ENCODE assay signal across 9 cellular contexts in the genomic region with DNA sequence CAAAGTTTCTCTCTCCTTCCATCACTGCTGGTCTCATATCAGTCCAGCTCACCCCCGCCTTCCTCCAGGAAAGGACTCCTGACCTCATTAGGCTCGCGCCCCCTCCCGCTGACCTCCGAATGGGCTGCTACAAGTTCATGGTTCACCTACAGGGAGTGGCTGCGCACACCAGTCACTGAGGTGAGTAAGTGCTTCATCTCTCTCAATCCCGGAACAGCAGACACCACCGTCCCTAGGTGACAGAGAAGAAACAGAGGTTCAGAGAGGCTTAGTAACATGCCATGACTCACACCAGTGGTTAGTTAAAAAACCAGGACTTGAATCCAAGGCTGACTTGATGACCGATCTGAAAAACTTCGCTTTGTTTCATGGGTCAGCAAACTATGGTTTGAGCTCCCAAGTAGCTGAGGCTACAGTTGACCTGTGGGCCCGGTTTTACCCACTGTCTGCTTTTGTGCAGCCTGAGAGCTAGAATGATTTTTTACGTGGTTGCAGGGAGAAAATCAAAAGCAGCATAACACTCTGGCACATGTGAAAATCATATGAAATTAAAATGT. TPM values are rescaled to one million over a fixed set of nuclear protein-coding genes. Genes with fewer than 3 reads are reported as not detected.
DNase-seq lines count a peak whose midpoint lies in the region; ATAC-seq and TF ChIP-seq lines count a peak whose summit lies in the region.
"Had no signal": no experiment of that assay in that cellular context is flagged by ENCODE, and none has a peak within 500 bp of the region (broad histone marks: within the 10 kb centered on the region; RNA-seq: fewer than 3 reads in every experiment).

No MANE protein-coding gene starts in this region.

- peaks cover 65% of the 10 kb centered on the region for H3K4me1 ChIP-seq in CD4-positive, alpha-beta memory T cell (ENCODE audit: insufficient read depth, low read length)
- H3K4me1 ChIP-seq in Peyer's patch (peaks cover 0 to 42% (median 19%) of the 10 kb centered on the region in 4 donors), right atrium auricular region (peaks cover 0 to 6% of the 10 kb centered on the region in 2 donors), uterus (peaks cover 3% of the 10 kb centered on the region in 2 donors)

- TF ChIP-seq POLR2A in Peyer's patch (IDR thresholded peaks at IDR 0.05) (peak in 1 of 2 donors; percentile 37), uterus (IDR thresholded peaks at IDR 0.05) (no peak)

- TF ChIP-seq CTCF in Peyer's patch (IDR thresholded peaks at IDR 0.05) (no peak), natural killer cell (IDR thresholded peaks at IDR 0.05) (no peak), right atrium auricular region (IDR thresholded peaks at IDR 0.05) (no peak), uterus (IDR thresholded peaks at IDR 0.05) (no peak)

- H3K36me3 Mint-ChIP-seq in CD4-positive, alpha-beta memory T cell, result peaks cover 1 to 6% of the 10 kb centered on the region in 2 donors
- H3K36me3 Mint-ChIP-seq in natural killer cell, result no peaks in the 10 kb centered on the region

- peak overlapping the region; percentile 18 for H3K27ac ChIP-seq in CD4-positive, alpha-beta memory T cell (ENCODE audit: low read depth, low read length)
- H3K27ac ChIP-seq in Peyer's patch (peak overlapping the region; percentile 11 to 75 (median 54)), right atrium auricular region (no peak overlapping the region), uterus (no peak overlapping the region)

- no peak overlapping the region for H3K4me3 ChIP-seq in CD4-positive, alpha-beta memory T cell (ENCODE audit: low read length in 2 of 2)
- H3K4me3 ChIP-seq in Peyer's patch (no peak overlapping the region), right atrium auricular region (no peak overlapping the region), uterus (no peak overlapping the region)

- H3K9me3 Mint-ChIP-seq in CD4-positive, alpha-beta memory T cell, result no peaks in the 10 kb centered on the region
- no peaks in the 10 kb centered on the region for H3K9me3 Mint-ChIP-seq in natural killer cell

- H3K27ac Mint-ChIP-seq in CD4-positive, alpha-beta memory T cell, result peak overlapping the region; percentile 82 to 99 (median 97)
- H3K27ac Mint-ChIP-seq in natural killer cell, result peak overlapping the region; percentile 46 to 80

- H3K27me3 Mint-ChIP-seq in CD4-positive, alpha-beta memory T cell, result no peaks in the 10 kb centered on the region
- H3K27me3 Mint-ChIP-seq in natural killer cell (ENCODE audit: low read depth in 2 of 2), result peaks cover 0 to 2% of the 10 kb centered on the region in 2 donors

- peak overlapping the region in 6 of 8 donors; percentile 5 to 77 (median 56) for H3K4me3 Mint-ChIP-seq in CD4-positive, alpha-beta memory T cell
- no peak overlapping the region for H3K4me3 Mint-ChIP-seq in natural killer cell

- no peaks in the 10 kb centered on the region for H3K36me3 ChIP-seq in CD4-positive, alpha-beta memory T cell (ENCODE audit: insufficient read depth, low read length)
- H3K36me3 ChIP-seq in Peyer's patch, result no peaks in the 10 kb centered on the region
- H3K36me3 ChIP-seq in right atrium auricular region, result no peaks in the 10 kb centered on the region
- H3K36me3 ChIP-seq in uterus, result no peaks in the 10 kb centered on the region

- CTCF ChIA-PET in CD4-positive, alpha-beta memory T cell (lab: Charles Lee; ENCODE audit: partially characterized antibody), result interaction anchor here (1.0 kb wide), 2 partner anchors 38 to 45 kb away, joined by 3 read pairs; no protein-coding TSS in a partner anchor

- peak in 2 of 3 donors; percentile 39 to 58 for ATAC-seq in natural killer cell

- H3K27me3 ChIP-seq in CD4-positive, alpha-beta memory T cell (ENCODE audit: insufficient read depth, low read length), result no peaks in the 10 kb centered on the region
- H3K27me3 ChIP-seq in Peyer's patch (no peaks in the 10 kb centered on the region), right atrium auricular region (no peaks in the 10 kb centered on the region), uterus (no peaks in the 10 kb centered on the region)

- POLR2A ChIA-PET in CD4-positive, alpha-beta memory T cell (lab: Charles Lee; ENCODE audit: partially characterized antibody), result interaction anchor here (1.0 to 65.0 kb wide), 4 partner anchors 12 to 50 kb away, joined by 3 to 6960 read pairs (median 632); a partner anchor contains a TSS

- intact Hi-C loops in CD4-positive, alpha-beta memory T cell (cut with micrococcal nuclease), result loop anchor here (1.0 kb wide), 1 partner anchor 10 kb away; no protein-coding TSS in a partner anchor
- intact Hi-C loops in natural killer cell (cut with micrococcal nuclease), result no loop called here
- intact Hi-C loops in uterus (cut with DNase I; ENCODE audit: low total_unique reads), result no loop called here

- peak in 3 of 5 donors; percentile 49 to 77 (median 56) for DNase-seq in CD4-positive, alpha-beta memory T cell
- DNase-seq in Peyer's patch (peak in 2 of 3 donors; percentile 87 to 92), astrocyte of the hippocampus (ENCODE audit: low read depth, low spot score) (peak; percentile 70), natural killer cell (no peak), NCI-H524 treated with DMSO at 0.1 percent for 48 hours (lab: John Stamatoyannopoulos, UW) (no peak), right atrium auricular region (ENCODE audit: low spot score) (no peak), uterus (no peak)
- DNase-seq in NK-92 treated with Interleukin-12 subunit alpha and Interleukin-12 subunit beta, amount 100 ng/mL, for 24 hours (lab: John Stamatoyannopoulos, UW), result no peak
- DNase-seq: GDM1 had no signal

- peaks cover 37 to 71% (median 49%) of the 10 kb centered on the region in 4 donors for H3K4me1 Mint-ChIP-seq in CD4-positive, alpha-beta memory T cell
- H3K4me1 Mint-ChIP-seq in natural killer cell, result peaks cover 22 to 48% of the 10 kb centered on the region in 2 donors

- H3K9me3 ChIP-seq in CD4-positive, alpha-beta memory T cell (ENCODE audit: control insufficient read depth in 1 of 2, low read length in 2 of 2), result no peaks in the 10 kb centered on the region
- no peaks in the 10 kb centered on the region for H3K9me3 ChIP-seq in Peyer's patch
- no peaks in the 10 kb centered on the region for H3K9me3 ChIP-seq in right atrium auricular region
- H3K9me3 ChIP-seq in uterus, result no peaks in the 10 kb centered on the region

RNA-seq across cellular contexts. Expression of a gene that starts 42.0 kb away (rescaled TPM):
- 100 to 1,000 TPM; 456 to 464 TPM for total RNA-seq in CD4-positive, alpha-beta memory T cell
- polyA plus RNA-seq in CD4-positive, alpha-beta memory T cell, result 100 to 1,000 TPM; 271 to 523 TPM
- total RNA-seq in Peyer's patch (100 to 1,000 TPM in 3 of 4 donors, 10 to 100 TPM in 1; 90.4 to 227 (median 148) TPM), natural killer cell (100 to 1,000 TPM; 376 to 428 (median 418) TPM), right atrium auricular region (10 to 100 TPM; 43.2 to 47.3 TPM), uterus (100 to 1,000 TPM in 1 of 4 donors, 10 to 100 TPM in 3; 18.2 to 209 (median 67.2) TPM)

Comparison
In these comparisons a context has a peak if more than half of its experiments do, and no peak if none do; other contexts are left out.
1. DNase-seq: peak in CD4-positive, alpha-beta memory T cell (3 of 5), Peyer's patch (2 of 3) and astrocyte of the hippocampus (single experiment); none in natural killer cell (single experiment), NK-92 treated with Interleukin-12 subunit alpha and Interleukin-12 subunit beta, amount 100 ng/mL, for 24 hours (single experiment), NCI-H524 treated with DMSO at 0.1 percent for 48 hours (single experiment), right atrium auricular region (single experiment) and uterus (0 of 2).
2. H3K27ac ChIP-seq: peak in CD4-positive, alpha-beta memory T cell (single experiment) and Peyer's patch (4 of 4); none in right atrium auricular region (0 of 2) and uterus (0 of 2).